14 cellular contexts compared by ENCODE assay signal in the genomic region with DNA sequence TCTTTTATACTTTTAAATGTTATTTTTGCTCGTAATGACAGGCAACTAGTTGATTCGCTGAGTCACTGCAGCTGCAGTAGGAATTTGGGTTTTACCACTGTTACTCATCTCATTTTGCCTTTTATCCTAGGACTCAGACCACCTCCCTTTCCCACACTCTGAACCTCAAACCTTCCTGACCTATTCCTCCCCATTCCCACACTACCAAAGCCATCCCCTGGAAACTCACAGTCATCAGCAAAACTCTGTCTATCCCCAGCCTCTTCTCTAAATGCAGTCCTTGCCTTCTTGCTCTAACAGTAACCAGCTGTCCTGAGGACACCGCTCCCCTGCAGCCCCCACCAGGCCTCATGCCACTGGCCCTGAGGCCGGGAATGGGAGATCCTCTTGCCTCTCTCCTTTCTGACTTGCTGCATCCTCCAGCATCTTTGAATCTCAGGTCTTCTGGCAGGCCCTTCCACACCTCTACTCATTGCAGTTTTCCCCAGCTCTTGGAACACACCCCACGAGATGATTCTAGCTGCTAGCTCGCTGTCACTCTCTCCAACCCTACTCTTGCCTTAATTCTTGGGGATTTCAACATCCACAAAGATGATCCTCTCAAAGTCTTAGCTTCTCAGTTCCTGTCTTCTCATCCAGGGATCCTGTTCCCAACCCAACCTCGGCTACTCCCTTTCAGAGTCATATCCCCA. TPM values are rescaled to one million over a fixed set of nuclear protein-coding genes. Genes with fewer than 3 reads are reported as not detected.
A peak's percentile ranks its signal among the peaks of the same experiment; 100 is the strongest.
DNase-seq lines count a peak whose midpoint lies in the region; ATAC-seq, FAIRE-seq and TF ChIP-seq lines count a peak whose summit lies in the region.
"Had no signal": no experiment of that assay in that cellular context is flagged by ENCODE, and none has a peak within 500 bp of the region (broad histone marks: within the 10 kb centered on the region; RNA-seq: fewer than 3 reads in every experiment).

No MANE protein-coding gene starts in this region.

- H3K27me3 ChIP-seq in astrocyte (ENCODE audit: insufficient read depth, low read length) = no peaks in the 10 kb centered on the region
- H3K27me3 ChIP-seq: neutrophil had no signal

- ATAC-seq in HG03521 (IDR thresholded peaks at IDR 0.05; ENCODE audit: unreplicated experiment) = no peak
- no peak for ATAC-seq in HG02763 (IDR thresholded peaks at IDR 0.05; ENCODE audit: unreplicated experiment)
- ATAC-seq in HG02970 (IDR thresholded peaks at IDR 0.05; ENCODE audit: low FRiP score, unreplicated experiment) = no peak
- ATAC-seq: activated T-helper 17 cell treated with anti-CD3 and anti-CD28 coated beads, Interleukin-2, amount 50 U/mL, for 72 hours had no signal

- FAIRE-seq in astrocyte (lab: Jason Lieb, UNC) = peak; percentile 81
- FAIRE-seq in D721Med (lab: Jason Lieb, UNC) = no peak
- FAIRE-seq: islet of Langerhans had no signal

- peak overlapping the region; percentile 68 for H3K9ac ChIP-seq in astrocyte (ENCODE audit: low read length)

- H3K27ac Mint-ChIP-seq in HFFc6 = peak overlapping the region; percentile 93
- peak overlapping the region; percentile 88 for H3K27ac Mint-ChIP-seq in astrocyte (ENCODE audit: unreplicated experiment)
- H3K27ac Mint-ChIP-seq: activated B cell treated with CpG ODN at 0.5 μM for 24 hours; activated T-helper 17 cell treated with anti-CD3 and anti-CD28 coated beads, Interleukin-2, amount 50 U/mL, for 72 hours had no signal

- H3K4me2 ChIP-seq in astrocyte (ENCODE audit: low read length) = peak overlapping the region; percentile 46

- peak overlapping the region; percentile 15 for H2AFZ ChIP-seq in astrocyte (ENCODE audit: low read depth, low read length)

- TF ChIP-seq CTCF in HFFc6 (IDR thresholded peaks at IDR 0.05) (no peak), astrocyte (IDR thresholded peaks at IDR 0.05; ENCODE audit: insufficient read depth, low read depth, low read length) (no peak), D721Med (IDR thresholded peaks at IDR 0.05; ENCODE audit: insufficient read depth, missing control alignments) (no peak)

- H3K4me3 ChIP-seq in astrocyte (ENCODE audit: insufficient read depth, low read depth, low read length) = peak overlapping the region; percentile 3

- peak overlapping the region; percentile 83 for H3K27ac ChIP-seq in astrocyte (ENCODE audit: low read depth, low read length)
- H3K27ac ChIP-seq: neutrophil had no signal

- no peaks in the 10 kb centered on the region for H4K20me1 ChIP-seq in astrocyte (ENCODE audit: insufficient read depth, low read length)

- peaks cover 51% of the 10 kb centered on the region for H3K4me1 Mint-ChIP-seq in HFFc6 (ENCODE audit: low read depth)
- H3K4me1 Mint-ChIP-seq in astrocyte (ENCODE audit: low read depth, unreplicated experiment) = peaks cover 41% of the 10 kb centered on the region
- H3K4me1 Mint-ChIP-seq: activated B cell treated with CpG ODN at 0.5 μM for 24 hours; activated T-helper 17 cell treated with anti-CD3 and anti-CD28 coated beads, Interleukin-2, amount 50 U/mL, for 72 hours had no signal

- H3K27me3 Mint-ChIP-seq in HFFc6 (ENCODE audit: insufficient read depth) (no peaks in the 10 kb centered on the region; the same call in 1 of the 2 replicates), astrocyte (ENCODE audit: low read depth, unreplicated experiment) (no peaks in the 10 kb centered on the region)
- H3K27me3 Mint-ChIP-seq: activated B cell treated with CpG ODN at 0.5 μM for 24 hours; activated T-helper 17 cell treated with anti-CD3 and anti-CD28 coated beads, Interleukin-2, amount 50 U/mL, for 72 hours had no signal

- H3K36me3 Mint-ChIP-seq in HFFc6 (ENCODE audit: low read depth) = no peaks in the 10 kb centered on the region
- peaks cover 3% of the 10 kb centered on the region for H3K36me3 Mint-ChIP-seq in astrocyte (ENCODE audit: low read depth, unreplicated experiment)

- H3K9me3 ChIP-seq in astrocyte (ENCODE audit: insufficient read depth, low read depth, low read length) = no peaks in the 10 kb centered on the region
- H3K9me3 ChIP-seq: neutrophil had no signal

- H3K36me3 ChIP-seq in astrocyte (ENCODE audit: insufficient read depth, low read length) = no peaks in the 10 kb centered on the region
- H3K36me3 ChIP-seq: neutrophil had no signal

- DNase-seq in A172 (ENCODE audit: low spot score) (peak; percentile 94), HFFc6 (peak; percentile 81), astrocyte (ENCODE audit: low read depth) (peak; percentile 98), islet precursor cell (peak; percentile 68), D721Med (ENCODE audit: insufficient read length, low spot score) (no peak)
- DNase-seq: activated B cell treated with CpG ODN at 0.5 μM for 24 hours, AML-193, NCI-H2029 had no signal

- H3K79me2 ChIP-seq in astrocyte (ENCODE audit: insufficient read depth, low read length) = no peaks in the 10 kb centered on the region

- H3K4me3 Mint-ChIP-seq in HFFc6 (peak overlapping the region; percentile 36), astrocyte (ENCODE audit: unreplicated experiment) (peak overlapping the region; percentile 11)
- H3K4me3 Mint-ChIP-seq: activated B cell treated with CpG ODN at 0.5 μM for 24 hours; activated T-helper 17 cell treated with anti-CD3 and anti-CD28 coated beads, Interleukin-2, amount 50 U/mL, for 72 hours had no signal

- H3K4me1 ChIP-seq in astrocyte (ENCODE audit: insufficient read depth, low read length) = peaks cover 17% of the 10 kb centered on the region

- H3K9me3 Mint-ChIP-seq in HFFc6 (no peaks in the 10 kb centered on the region), astrocyte (ENCODE audit: unreplicated experiment) (peaks cover 1% of the 10 kb centered on the region)
- H3K9me3 Mint-ChIP-seq: activated B cell treated with CpG ODN at 0.5 μM for 24 hours; activated T-helper 17 cell treated with anti-CD3 and anti-CD28 coated beads, Interleukin-2, amount 50 U/mL, for 72 hours had no signal

RNA-seq across cellular contexts. Expression of a gene that starts 55.9 kb away (rescaled TPM):
- 0.05 TPM in 1 of 2 replicates, not detected in the other for total RNA-seq in A172 (2014; rRNA removed; shearing (Covaris generic))
- under 1 TPM; 0.26 to 0.95 (median 0.47) TPM for total RNA-seq in HFFc6 (2021; fragmentation: NEBNext Ultra II Directional; extraction: Animal tissue kit (Norgen Biotek cat#: 25700))
- total RNA-seq in astrocyte = 6.5 and 13.7 TPM in 2 replicates
- total RNA-seq: activated B cell treated with CpG ODN at 0.5 μM for 24 hours had no signal
